In the genomic region with DNA sequence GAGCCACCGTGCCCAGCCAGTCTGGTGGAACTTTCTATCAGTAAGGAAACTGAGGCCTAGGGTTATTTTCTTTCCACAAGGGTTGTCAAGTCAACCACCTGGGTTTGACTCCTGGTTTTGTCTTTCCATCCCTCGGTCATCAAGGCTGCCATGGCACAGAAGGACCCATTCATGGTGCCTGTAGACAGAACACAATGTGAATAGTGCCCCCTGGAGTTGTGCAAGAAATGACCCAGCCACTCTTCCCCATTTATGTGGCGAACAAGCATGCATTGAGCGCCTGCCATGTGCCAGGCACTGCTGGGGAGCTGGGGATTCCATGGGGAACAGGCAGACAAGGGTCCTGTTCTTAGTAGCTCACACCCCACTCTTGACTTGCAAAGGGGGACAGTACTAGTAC, we compare ENCODE assay signal across 18 cellular contexts. TPM values are rescaled to one million over a fixed set of nuclear protein-coding genes. Genes with fewer than 3 reads are reported as not detected.
A peak's percentile ranks its signal among the peaks of the same experiment; 100 is the strongest.
DNase-seq lines count a peak whose midpoint lies in the region; ATAC-seq, FAIRE-seq and TF ChIP-seq lines count a peak whose summit lies in the region.
"Had no signal": no experiment of that assay in that cellular context is flagged by ENCODE, and none has a peak within 500 bp of the region (broad histone marks: within the 10 kb centered on the region; RNA-seq: fewer than 3 reads in every experiment).

No MANE protein-coding gene starts in this region.

- H3K4ac ChIP-seq in mesenchymal stem cell (ENCODE audit: low read depth in 1 of 2, low read length in 2 of 2), result no peak overlapping the region

- 0 out of 2 replicates have a peak, but pooled peaks cover 2% of the 10 kb centered on the region for H4K20me1 ChIP-seq in HepG2 (ENCODE audit: insufficient read depth, low read length)
- no peaks in the 10 kb centered on the region for H4K20me1 ChIP-seq in SU-DHL-6 (ENCODE audit: low read depth, low read length)

- peaks cover 5% of the 10 kb centered on the region for H3K36me3 Mint-ChIP-seq in stimulated activated memory B cell treated with anti-CD40 and anti-IgM and Interleukin-4, amounts not matched to agents 10 μg/mL and 1 μg/mL and 100 μg/mL, for 72 hours

- no peak overlapping the region for H4K8ac ChIP-seq in mesenchymal stem cell (ENCODE audit: low read length)

- no peak for TF ChIP-seq RAD21 in HepG2 (CRISPR knock-in tag; IDR thresholded peaks at IDR 0.05)

- no peak overlapping the region for H3K9ac ChIP-seq in HepG2 (ENCODE audit: insufficient read depth, low read depth, low read length)
- H3K9ac ChIP-seq in SU-DHL-6 (ENCODE audit: low read length), result peak overlapping the region; percentile 64; the same call in 1 of the 2 replicates
- no peak overlapping the region for H3K9ac ChIP-seq in mesenchymal stem cell (ENCODE audit: low read length)

- in situ Hi-C loops in HepG2 (cut with HindIII; ENCODE audit: extremely low pct_ligation_motif_present, low pct_unique_long_range_greater_than_20kb), result no loop called here

- H3K27me3 Mint-ChIP-seq in stimulated activated memory B cell treated with anti-CD40 and anti-IgM and Interleukin-4, amounts not matched to agents 10 μg/mL and 1 μg/mL and 100 μg/mL, for 72 hours, result no peaks in the 10 kb centered on the region

- no peak overlapping the region for H3K4me3 ChIP-seq in HepG2 (replicated peaks in 1 of 3; ENCODE audit: insufficient read depth in 1 of 3, low read depth in 2 of 3, low read length in 3 of 3)
- no peak overlapping the region for H3K4me3 ChIP-seq in right lobe of liver
- H3K4me3 ChIP-seq in SU-DHL-6 (ENCODE audit: insufficient read depth, low read length, poor library complexity, severe bottlenecking), result no peak overlapping the region
- no peak overlapping the region for H3K4me3 ChIP-seq in mesenchymal stem cell (ENCODE audit: insufficient read depth in 1 of 2, low read depth in 1 of 2, low read length in 2 of 2)
- H3K4me3 ChIP-seq: upper lobe of right lung had no signal

- FAIRE-seq in HepG2 (lab: Jason Lieb, UNC), result no peak
- FAIRE-seq: GM18507, RCC 7860 had no signal

- peak overlapping the region; percentile 41 for H4K91ac ChIP-seq in mesenchymal stem cell (ENCODE audit: low read length)

- H2AFZ ChIP-seq in HepG2 (ENCODE audit: low read length) (no peak overlapping the region), SU-DHL-6 (ENCODE audit: low read depth, low read length, severe bottlenecking) (no peak overlapping the region), mesenchymal stem cell (ENCODE audit: low read depth, low read length) (no peak overlapping the region)

- peaks cover 60% of the 10 kb centered on the region for H3F3A ChIP-seq in SU-DHL-6 (ENCODE audit: insufficient read depth)

- TF ChIP-seq EP300 in HepG2 (IDR thresholded peaks at IDR 0.05; ENCODE audit: low read depth in 2 of 2, low read length in 2 of 2) (no peak), HepG2 (CRISPR knock-in tag; IDR thresholded peaks at IDR 0.05; ENCODE audit: borderline replicate concordance) (no peak)

- H3K18ac ChIP-seq in mesenchymal stem cell (ENCODE audit: low read depth in 1 of 2, low read length in 2 of 2), result no peak overlapping the region

- intact Hi-C loops in HepG2 (cut with micrococcal nuclease; ENCODE audit: unreplicated experiment), result no loop called here
- intact Hi-C loops in right lobe of liver (cut with DNase I), result no loop called here
- intact Hi-C loops in posterior cingulate gyrus (cut with DNase I), result no loop called here

- H3K23ac ChIP-seq in mesenchymal stem cell (ENCODE audit: low read length in 2 of 2), result no peak overlapping the region

- ATAC-seq in HepG2 (no peak), right lobe of liver (no peak)
- ATAC-seq in stimulated activated memory B cell treated with anti-CD40 and anti-IgM and Interleukin-4, amounts not matched to agents 10 μg/mL and 1 μg/mL and 100 μg/mL, for 72 hours, result no peak
- ATAC-seq: left colon, upper lobe of right lung had no signal

- no peak overlapping the region for H3K4me3 Mint-ChIP-seq in stimulated activated memory B cell treated with anti-CD40 and anti-IgM and Interleukin-4, amounts not matched to agents 10 μg/mL and 1 μg/mL and 100 μg/mL, for 72 hours

- H3K14ac ChIP-seq in mesenchymal stem cell (ENCODE audit: low read length in 2 of 2), result no peak overlapping the region

- no peak overlapping the region for H2BK12ac ChIP-seq in mesenchymal stem cell (ENCODE audit: low read length in 2 of 2)

- no peak overlapping the region for H2BK120ac ChIP-seq in mesenchymal stem cell (ENCODE audit: low read depth, low read length)

- no peak overlapping the region; the same call in 1 of the 2 replicates for H3K4me2 ChIP-seq in HepG2 (ENCODE audit: low read depth, low read length)
- H3K4me2 ChIP-seq in SU-DHL-6 (ENCODE audit: low read depth, low read length, poor library complexity, severe bottlenecking), result peak overlapping the region; percentile 91
- H3K4me2 ChIP-seq in mesenchymal stem cell (ENCODE audit: low read length, poor library complexity, severe bottlenecking), result no peak overlapping the region

- H3K9me3 Mint-ChIP-seq in stimulated activated memory B cell treated with anti-CD40 and anti-IgM and Interleukin-4, amounts not matched to agents 10 μg/mL and 1 μg/mL and 100 μg/mL, for 72 hours, result no peaks in the 10 kb centered on the region
- H3K9me3 Mint-ChIP-seq: activated T-helper 1 cell treated with anti-CD3 and anti-CD28 coated beads, Interleukin-12 subunit alpha, Interleukin-12 subunit beta, Interleukin-2, Interleukin-4 antibody, amounts not matched to agents 30 ng/mL and 10 ng/mL and 1 ng/mL, durations not matched to agents 14 hours and 24 hours and 36 hours had no signal

- no peaks in the 10 kb centered on the region for H3K27me3 ChIP-seq in HepG2 (ENCODE audit: control insufficient read depth in 1 of 2, insufficient read depth in 2 of 2, low read length in 2 of 2)
- H3K27me3 ChIP-seq in right lobe of liver, result no peaks in the 10 kb centered on the region
- no peaks in the 10 kb centered on the region for H3K27me3 ChIP-seq in SU-DHL-6 (ENCODE audit: low read length)
- no peaks in the 10 kb centered on the region for H3K27me3 ChIP-seq in mesenchymal stem cell (ENCODE audit: control insufficient read depth in 1 of 2, insufficient read depth in 1 of 2, low read length in 2 of 2)
- H3K27me3 ChIP-seq: upper lobe of right lung had no signal

- no peak overlapping the region for H3K27ac Mint-ChIP-seq in stimulated activated memory B cell treated with anti-CD40 and anti-IgM and Interleukin-4, amounts not matched to agents 10 μg/mL and 1 μg/mL and 100 μg/mL, for 72 hours
- H3K27ac Mint-ChIP-seq: activated T-helper 1 cell treated with anti-CD3 and anti-CD28 coated beads, Interleukin-12 subunit alpha, Interleukin-12 subunit beta, Interleukin-2, Interleukin-4 antibody, amounts not matched to agents 30 ng/mL and 10 ng/mL and 1 ng/mL, durations not matched to agents 14 hours and 24 hours and 36 hours had no signal

- H3K79me2 ChIP-seq in HepG2 (ENCODE audit: insufficient read depth, low read length) (peaks cover 68% of the 10 kb centered on the region), SU-DHL-6 (ENCODE audit: insufficient read depth, low read length) (peaks cover 83% of the 10 kb centered on the region)

- BruUV-seq in HepG2 (replicated peaks; lab: Mats Ljungman, UMichigan), result no TSS peak

- WGBS in HepG2 (ENCODE audit: low lambda C conversion rate), result 95% methylated on average over 4 of the region's 4 CpGs
- WGBS in right lobe of liver (ENCODE audit: insufficient coverage, low coverage, low lambda C conversion rate, missing lambda C conversion rate), result 96% methylated on average over 4 of the region's 4 CpGs
- WGBS in mesenchymal stem cell, result 97% methylated on average over 4 of the region's 4 CpGs

- TF ChIP-seq CTCF in HepG2 (CRISPR knock-in tag; IDR thresholded peaks at IDR 0.05) (0 out of 2 replicates have a peak, but pooled peaks have one; percentile 17), right lobe of liver (IDR thresholded peaks at IDR 0.05) (no peak), SU-DHL-6 (IDR thresholded peaks at IDR 0.05; ENCODE audit: insufficient read depth, low read length, poor library complexity, severe bottlenecking) (peak; percentile 38)

- H3K4me1 Mint-ChIP-seq in stimulated activated memory B cell treated with anti-CD40 and anti-IgM and Interleukin-4, amounts not matched to agents 10 μg/mL and 1 μg/mL and 100 μg/mL, for 72 hours, result peaks cover 70% of the 10 kb centered on the region

- H3K9me2 ChIP-seq in SU-DHL-6 (replicated peaks; ENCODE audit: insufficient read depth, low read length), result no peaks in the 10 kb centered on the region

- H3K4me1 ChIP-seq in HepG2 (ENCODE audit: insufficient read depth, low read length) (peaks cover 34% of the 10 kb centered on the region), right lobe of liver (peaks cover 0 to 9% (median 1%) of the 10 kb centered on the region in 4 donors), mesenchymal stem cell (ENCODE audit: control insufficient read depth, insufficient read depth, low read depth, low read length) (peaks cover 32% of the 10 kb centered on the region)

- CTCF ChIA-PET in HepG2 (lab: Yijun Ruan, JAX; ENCODE audit: low intra/inter-chr PET ratio, low total read pairs), result no interaction called here

- H3K27ac ChIP-seq in HepG2 (ENCODE audit: extremely low read length, insufficient read depth, low read length), result no peak overlapping the region
- H3K27ac ChIP-seq in right lobe of liver, result no peak overlapping the region
- H3K27ac ChIP-seq in SU-DHL-6 (ENCODE audit: low read depth, low read length), result peak overlapping the region; percentile 99
- no peak overlapping the region for H3K27ac ChIP-seq in mesenchymal stem cell (ENCODE audit: low read length, poor library complexity, severe bottlenecking)

- no peak overlapping the region for H2AK5ac ChIP-seq in mesenchymal stem cell (ENCODE audit: low read length, severe bottlenecking)

- POLR2A ChIA-PET in HepG2 (lab: Yijun Ruan, JAX), result interaction anchor here (1.0 kb wide), 1 partner anchor 25 kb away, joined by 3 read pairs; no protein-coding TSS in a partner anchor

- no peak overlapping the region for H2BK15ac ChIP-seq in mesenchymal stem cell (ENCODE audit: low read depth, poor library complexity, severe bottlenecking)

- no peak overlapping the region for H2BK5ac ChIP-seq in mesenchymal stem cell (ENCODE audit: low read depth, low read length, poor library complexity, severe bottlenecking)

- DNase-seq in HepG2 (ENCODE audit: low spot score) (no peak), right lobe of liver (no peak), mesenchymal stem cell (no peak), posterior cingulate gyrus (no peak), NCI-H1436 (lab: John Stamatoyannopoulos, UW) (no peak), germinal center (ENCODE audit: low spot score) (no peak)
- DNase-seq: cerebellar nuclear complex; GF-D8; left colon; NCI-H2107; NCI-H69; stimulated activated naive CD4-positive, alpha-beta T cell treated with Interleukin-2 at 50 U/mL for 16 hours; upper lobe of right lung had no signal

- no peak for TF ChIP-seq POLR2A in HepG2 (IDR thresholded peaks at IDR 0.05; ENCODE audit: insufficient read depth in 1 of 2, low read depth in 2 of 2, low read length in 2 of 2)
- no peak for TF ChIP-seq POLR2A in right lobe of liver (IDR thresholded peaks at IDR 0.05)

- H3K79me1 ChIP-seq in mesenchymal stem cell (replicated peaks; ENCODE audit: low read length, poor library complexity, severe bottlenecking), result no peaks in the 10 kb centered on the region

- H3K36me3 ChIP-seq in HepG2 (replicated peaks in 1 of 2; ENCODE audit: control insufficient read depth in 1 of 2, insufficient read depth in 2 of 2, low read length in 2 of 2) (peaks cover 0 to 6% of the 10 kb centered on the region in 2 experiments; a peak in 1 of 5 replicates), right lobe of liver (no peaks in the 10 kb centered on the region), SU-DHL-6 (ENCODE audit: low read length) (peaks cover 5% of the 10 kb centered on the region; the same call in 1 of the 2 replicates), mesenchymal stem cell (ENCODE audit: control insufficient read depth in 1 of 2, insufficient read depth in 2 of 2, low read depth in 1 of 2, low read length in 2 of 2) (peaks cover 0 to 9% of the 10 kb centered on the region in 2 experiments)
- H3K36me3 ChIP-seq: upper lobe of right lung had no signal

- H3K9me3 ChIP-seq in HepG2 (ENCODE audit: low read length) (no peaks in the 10 kb centered on the region), right lobe of liver (no peaks in the 10 kb centered on the region), SU-DHL-6 (ENCODE audit: insufficient read depth, low read length) (no peaks in the 10 kb centered on the region), mesenchymal stem cell (ENCODE audit: control insufficient read depth, low read length) (no peaks in the 10 kb centered on the region)
- H3K9me3 ChIP-seq: upper lobe of right lung had no signal

RNA-seq across cellular contexts. Expression of gene SMARCA4, which starts 4.1 kb away (rescaled TPM):
- total RNA-seq in HepG2 (2016; rRNA removed; fragmentation: Illumina TruSeq; extraction: Trizol), result 45.9 and 61.5 TPM in 2 replicates
- total RNA-seq in HepG2 (2016; cell fraction: cytosol; rRNA removed; fragmentation: Illumina TruSeq; extraction: Trizol; ENCODE audit: low read depth), result 13.7 and 14.9 TPM in 2 replicates
- 46.7 and 48.0 TPM in 2 replicates for total RNA-seq in HepG2 (2016; cell fraction: insoluble cytoplasmic fraction; rRNA removed; fragmentation: Illumina TruSeq; extraction: Trizol)
- 29.6 and 31.5 TPM in 2 replicates for total RNA-seq in HepG2 (2016; cell fraction: membrane; rRNA removed; fragmentation: Illumina TruSeq; extraction: Trizol)
- 40.2 and 49.1 TPM in 2 replicates for total RNA-seq in HepG2 (2016; cell fraction: nucleus; rRNA removed; fragmentation: Illumina TruSeq; extraction: Trizol)
- polyA plus RNA-seq in HepG2 (2011; rRNA removed), result 25.4 and 28.7 TPM in 2 replicates
- 17.4 and 25.0 TPM in 2 replicates for polyA plus RNA-seq in HepG2 (2011; cell fraction: cytosol; rRNA removed)
- 76.1 and 88.8 TPM in 2 replicates for polyA plus RNA-seq in HepG2 (2011; cell fraction: nucleus; rRNA removed)
- 42.7 and 48.1 TPM in 2 replicates for polyA plus RNA-seq in HepG2 (2012)
- polyA plus RNA-seq in HepG2 (2016; cell fraction: cytosol; fragmentation: Illumina TruSeq; extraction: Trizol; ENCODE audit: low read depth), result 7.8 and 9.0 TPM in 2 replicates
- 65.5 and 92.2 TPM in 2 replicates for polyA plus RNA-seq in HepG2 (2016; cell fraction: insoluble cytoplasmic fraction; fragmentation: Illumina TruSeq; extraction: Trizol; ENCODE audit: low read depth)
- 20.1 and 25.6 TPM in 2 replicates for polyA plus RNA-seq in HepG2 (2016; cell fraction: membrane; fragmentation: Illumina TruSeq; extraction: Trizol; ENCODE audit: low read depth)
- 103 and 106 TPM in 2 replicates for polyA plus RNA-seq in HepG2 (2016; cell fraction: nucleus; fragmentation: Illumina TruSeq; extraction: Trizol; ENCODE audit: insufficient read depth, low read depth)
- polyA minus RNA-seq in HepG2 (2011; rRNA and poly(A)+ RNA removed; ENCODE audit: low replicate concordance), result 91.5 and 97.2 TPM in 2 replicates
- 47.5 and 47.9 TPM in 2 replicates for polyA minus RNA-seq in HepG2 (2011; cell fraction: cytosol; rRNA and poly(A)+ RNA removed)
- 41.6 and 43.3 TPM in 2 replicates for polyA minus RNA-seq in HepG2 (2011; cell fraction: nucleus; rRNA and poly(A)+ RNA removed)
- 10 to 100 TPM; 26.3 to 45.8 (median 27.7) TPM for total RNA-seq in right lobe of liver
- polyA plus RNA-seq in mesenchymal stem cell (2013, experiment 1 of 2), result 67.2 TPM
- polyA plus RNA-seq in mesenchymal stem cell (2013, experiment 2 of 2), result 66.6 TPM

RNA-seq across cellular contexts. Expression of gene TIMM29, which starts 36.3 kb away (rescaled TPM):
- total RNA-seq in HepG2 (2016; rRNA removed; fragmentation: Illumina TruSeq; extraction: Trizol), result 25.6 and 33.8 TPM in 2 replicates
- 5.7 and 6.8 TPM in 2 replicates for total RNA-seq in HepG2 (2016; cell fraction: cytosol; rRNA removed; fragmentation: Illumina TruSeq; extraction: Trizol; ENCODE audit: low read depth)
- 21.9 and 35.0 TPM in 2 replicates for total RNA-seq in HepG2 (2016; cell fraction: insoluble cytoplasmic fraction; rRNA removed; fragmentation: Illumina TruSeq; extraction: Trizol)
- 17.3 and 19.4 TPM in 2 replicates for total RNA-seq in HepG2 (2016; cell fraction: membrane; rRNA removed; fragmentation: Illumina TruSeq; extraction: Trizol)
- 14.3 and 19.7 TPM in 2 replicates for total RNA-seq in HepG2 (2016; cell fraction: nucleus; rRNA removed; fragmentation: Illumina TruSeq; extraction: Trizol)
- polyA plus RNA-seq in HepG2 (2011; rRNA removed), result 7.0 and 7.1 TPM in 2 replicates
- polyA plus RNA-seq in HepG2 (2011; cell fraction: cytosol; rRNA removed), result 6.4 and 7.7 TPM in 2 replicates
- polyA plus RNA-seq in HepG2 (2011; cell fraction: nucleus; rRNA removed), result 6.8 and 6.9 TPM in 2 replicates
- 11.2 and 12.5 TPM in 2 replicates for polyA plus RNA-seq in HepG2 (2012)
- polyA plus RNA-seq in HepG2 (2016; cell fraction: cytosol; fragmentation: Illumina TruSeq; extraction: Trizol; ENCODE audit: low read depth), result 4.1 and 4.4 TPM in 2 replicates
- 17.0 and 19.4 TPM in 2 replicates for polyA plus RNA-seq in HepG2 (2016; cell fraction: insoluble cytoplasmic fraction; fragmentation: Illumina TruSeq; extraction: Trizol; ENCODE audit: low read depth)
- 9.5 and 10.3 TPM in 2 replicates for polyA plus RNA-seq in HepG2 (2016; cell fraction: membrane; fragmentation: Illumina TruSeq; extraction: Trizol; ENCODE audit: low read depth)
- polyA plus RNA-seq in HepG2 (2016; cell fraction: nucleus; fragmentation: Illumina TruSeq; extraction: Trizol; ENCODE audit: insufficient read depth, low read depth), result 18.8 and 25.6 TPM in 2 replicates
- polyA minus RNA-seq in HepG2 (2011; rRNA and poly(A)+ RNA removed; ENCODE audit: low replicate concordance), result 7.1 and 11.2 TPM in 2 replicates
- polyA minus RNA-seq in HepG2 (2011; cell fraction: cytosol; rRNA and poly(A)+ RNA removed), result 7.9 and 8.4 TPM in 2 replicates
- 5.7 and 5.8 TPM in 2 replicates for polyA minus RNA-seq in HepG2 (2011; cell fraction: nucleus; rRNA and poly(A)+ RNA removed)
- 10 to 100 TPM; 10.2 to 15.7 (median 11.6) TPM for total RNA-seq in right lobe of liver
- polyA plus RNA-seq in mesenchymal stem cell (2013, experiment 1 of 2), result 20.0 TPM
- 22.7 TPM for polyA plus RNA-seq in mesenchymal stem cell (2013, experiment 2 of 2)

RNA-seq across cellular contexts. Expression of gene YIPF2, which starts 36.5 kb away (rescaled TPM):
- total RNA-seq in HepG2 (2016; rRNA removed; fragmentation: Illumina TruSeq; extraction: Trizol), result 22.7 and 37.3 TPM in 2 replicates
- 17.0 and 24.9 TPM in 2 replicates for total RNA-seq in HepG2 (2016; cell fraction: cytosol; rRNA removed; fragmentation: Illumina TruSeq; extraction: Trizol; ENCODE audit: low read depth)
- total RNA-seq in HepG2 (2016; cell fraction: insoluble cytoplasmic fraction; rRNA removed; fragmentation: Illumina TruSeq; extraction: Trizol), result 18.1 and 40.3 TPM in 2 replicates
- 33.8 and 40.6 TPM in 2 replicates for total RNA-seq in HepG2 (2016; cell fraction: membrane; rRNA removed; fragmentation: Illumina TruSeq; extraction: Trizol)
- 29.4 and 31.8 TPM in 2 replicates for total RNA-seq in HepG2 (2016; cell fraction: nucleus; rRNA removed; fragmentation: Illumina TruSeq; extraction: Trizol)
- polyA plus RNA-seq in HepG2 (2011; rRNA removed), result 53.2 and 59.7 TPM in 2 replicates
- 46.3 and 77.8 TPM in 2 replicates for polyA plus RNA-seq in HepG2 (2011; cell fraction: cytosol; rRNA removed)
- polyA plus RNA-seq in HepG2 (2011; cell fraction: nucleus; rRNA removed), result 119 and 138 TPM in 2 replicates
- 23.3 and 34.0 TPM in 2 replicates for polyA plus RNA-seq in HepG2 (2012)
- polyA plus RNA-seq in HepG2 (2016; cell fraction: cytosol; fragmentation: Illumina TruSeq; extraction: Trizol; ENCODE audit: low read depth), result 20.2 and 27.8 TPM in 2 replicates
- polyA plus RNA-seq in HepG2 (2016; cell fraction: insoluble cytoplasmic fraction; fragmentation: Illumina TruSeq; extraction: Trizol; ENCODE audit: low read depth), result 19.3 and 20.0 TPM in 2 replicates
- polyA plus RNA-seq in HepG2 (2016; cell fraction: membrane; fragmentation: Illumina TruSeq; extraction: Trizol; ENCODE audit: low read depth), result 25.6 and 30.0 TPM in 2 replicates
- polyA plus RNA-seq in HepG2 (2016; cell fraction: nucleus; fragmentation: Illumina TruSeq; extraction: Trizol; ENCODE audit: insufficient read depth, low read depth), result 55.7 and 57.0 TPM in 2 replicates
- polyA minus RNA-seq in HepG2 (2011; rRNA and poly(A)+ RNA removed; ENCODE audit: low replicate concordance), result 50.6 and 120 TPM in 2 replicates
- polyA minus RNA-seq in HepG2 (2011; cell fraction: cytosol; rRNA and poly(A)+ RNA removed), result 34.1 and 39.4 TPM in 2 replicates
- polyA minus RNA-seq in HepG2 (2011; cell fraction: nucleus; rRNA and poly(A)+ RNA removed), result 26.1 and 28.1 TPM in 2 replicates
- total RNA-seq in right lobe of liver, result 10 to 100 TPM; 23.5 to 46.1 (median 31.4) TPM
- polyA plus RNA-seq in mesenchymal stem cell (2013, experiment 1 of 2), result 51.4 TPM
- polyA plus RNA-seq in mesenchymal stem cell (2013, experiment 2 of 2), result 51.4 TPM

Comparison
In these comparisons a context has a peak if more than half of its experiments do, and no peak if none do; other contexts are left out.
1. CTCF ChIP-seq: peak in HepG2 (single experiment) and SU-DHL-6 (single experiment); none in right lobe of liver (0 of 4).